Comparison of ENCODE assay signal across 15 cellular contexts in genomic region chr4:112076919-112077608, GRCh38.
"Had no signal": no experiment of that assay in that cellular context is flagged by ENCODE, and none has a peak within 500 bp of the region (broad histone marks: within the 10 kb centered on the region; RNA-seq: fewer than 3 reads in every experiment).

No MANE protein-coding gene starts in this region.

- H3K27me3 ChIP-seq: ascending aorta, colonic mucosa, left lung, ovary had no signal

- DNase-seq: activated CD4-positive, alpha-beta T cell treated with anti-CD3 and anti-CD28 coated beads for 36 hours; activated CD4-positive, alpha-beta T cell treated with anti-CD3 and anti-CD28 coated beads, Interleukin-2, amount 50 U/mL, for 48 hours; activated gamma-delta T cell; colonic mucosa; effector CD4-positive, alpha-beta T cell; hypothalamus; left lung; naive B cell; ovary; psoas muscle; right cardiac atrium had no signal

- H3K4me3 ChIP-seq: ascending aorta, colonic mucosa, left lung, mucosa of descending colon, ovary, psoas muscle, thoracic aorta had no signal

- H3K27ac ChIP-seq: ascending aorta, colonic mucosa, left lung, ovary, psoas muscle, thoracic aorta had no signal

- ATAC-seq: activated CD4-positive, alpha-beta T cell treated with anti-CD3 and anti-CD28 coated beads for 36 hours; left lung; mucosa of descending colon; psoas muscle; right cardiac atrium; WTC11 had no signal

- H3K36me3 ChIP-seq: ascending aorta, colonic mucosa, left lung, ovary, thoracic aorta had no signal

- H3K4me1 ChIP-seq: ascending aorta, colonic mucosa, left lung, psoas muscle had no signal

- H3K9me3 ChIP-seq: ascending aorta, colonic mucosa, ovary, psoas muscle, thoracic aorta had no signal
